Comparison of ENCODE assay signal across 8 cellular contexts in genomic region chr9:136728548-136729123, GRCh38. TPM values are rescaled to one million over a fixed set of nuclear protein-coding genes. Genes with fewer than 3 reads are reported as not detected.
DNase-seq lines count a peak whose midpoint lies in the region; ATAC-seq and TF ChIP-seq lines count a peak whose summit lies in the region.

No MANE protein-coding gene starts in this region.

- H3K9ac ChIP-seq in BLaER1 treated with 17β-estradiol and CSF1 and Interleukin-3, amounts not matched to agents 10 nM and 100 nM: peak overlapping the region; percentile 88 to 98 (median 95)

- H3K4me2 ChIP-seq in BLaER1 treated with 17β-estradiol and CSF1 and Interleukin-3, amounts not matched to agents 10 nM and 100 nM: peak overlapping the region; percentile 89 to 100 (median 98)

- H3K36me3 ChIP-seq in BLaER1 treated with 17β-estradiol and CSF1 and Interleukin-3, amounts not matched to agents 10 nM and 100 nM: peaks cover 29 to 48% (median 36%) of the 10 kb centered on the region in 11 experiments
- H3K36me3 ChIP-seq in right atrium auricular region: peaks cover 33% of the 10 kb centered on the region

- no peak overlapping the region for H3K27ac Mint-ChIP-seq in activated naive CD4-positive, alpha-beta T cell treated with anti-CD3 and anti-CD28 coated beads, Interleukin-2, amount 50 U/mL, for 72 hours

- H3K4me3 ChIP-seq in BLaER1 treated with 17β-estradiol and CSF1 and Interleukin-3, amounts not matched to agents 10 nM and 100 nM: peak overlapping the region; percentile 75 to 99 (median 95)
- H3K4me3 ChIP-seq in right atrium auricular region (peak overlapping the region; percentile 82 to 90), retinal pigment epithelial cell (ENCODE audit: low read length) (peak overlapping the region; percentile 59)

- DNase-seq in activated naive CD4-positive, alpha-beta T cell treated with anti-CD3 and anti-CD28 coated beads, Interleukin-2, amount 50 U/mL, for 72 hours (ENCODE audit: low spot score in 2 of 2): no peak
- DNase-seq in right atrium auricular region (ENCODE audit: low spot score): no peak
- DNase-seq in retinal pigment epithelial cell (ENCODE audit: low read depth): no peak
- no peak for DNase-seq in cortex of kidney (lab: John Stamatoyannopoulos, UW)
- no peak for DNase-seq in SKM-1 treated with dmso at 0.1 percent for 144 hours (lab: John Stamatoyannopoulos, UW; ENCODE audit: unreplicated experiment)

- no peaks in the 10 kb centered on the region for H3K9me3 Mint-ChIP-seq in activated naive CD4-positive, alpha-beta T cell treated with anti-CD3 and anti-CD28 coated beads, Interleukin-2, amount 50 U/mL, for 72 hours

- H3K36me3 Mint-ChIP-seq in activated naive CD4-positive, alpha-beta T cell treated with anti-CD3 and anti-CD28 coated beads, Interleukin-2, amount 50 U/mL, for 72 hours: peaks cover 32 to 35% of the 10 kb centered on the region in 2 donors

- TF ChIP-seq CTCF in right atrium auricular region (IDR thresholded peaks at IDR 0.05) (no peak), retinal pigment epithelial cell (conservative IDR thresholded peaks at IDR 0.05; ENCODE audit: low read depth, low read length) (no peak)

- no peaks in the 10 kb centered on the region for H3K27me3 ChIP-seq in BLaER1 treated with 17β-estradiol and CSF1 and Interleukin-3, amounts not matched to agents 10 nM and 100 nM
- no peaks in the 10 kb centered on the region for H3K27me3 ChIP-seq in right atrium auricular region

- H3K9me3 ChIP-seq in BLaER1 treated with 17β-estradiol and CSF1 and Interleukin-3, amounts not matched to agents 10 nM and 100 nM (replicated peaks in 1 of 11): no peaks in the 10 kb centered on the region
- no peaks in the 10 kb centered on the region for H3K9me3 ChIP-seq in right atrium auricular region

- H3K4me1 ChIP-seq in BLaER1 treated with 17β-estradiol and CSF1 and Interleukin-3, amounts not matched to agents 10 nM and 100 nM: peaks cover 53 to 76% (median 70%) of the 10 kb centered on the region in 10 experiments
- peaks cover 0 to 57% of the 10 kb centered on the region in 2 donors for H3K4me1 ChIP-seq in right atrium auricular region

- peak; percentile 26 for ATAC-seq in GM19324 (IDR thresholded peaks at IDR 0.05; ENCODE audit: low FRiP score, unreplicated experiment)
- peak; percentile 21 for ATAC-seq in HG03442 (IDR thresholded peaks at IDR 0.05; ENCODE audit: unreplicated experiment)
- ATAC-seq in activated naive CD4-positive, alpha-beta T cell treated with anti-CD3 and anti-CD28 coated beads, Interleukin-2, amount 50 U/mL, for 72 hours: peak; percentile 10 to 36

- peaks cover 42 to 75% (median 60%) of the 10 kb centered on the region in 11 experiments for H4K20me1 ChIP-seq in BLaER1 treated with 17β-estradiol and CSF1 and Interleukin-3, amounts not matched to agents 10 nM and 100 nM

- peak overlapping the region; percentile 43 to 98 (median 92); a peak in 21 of 22 replicates for H3K27ac ChIP-seq in BLaER1 treated with 17β-estradiol and CSF1 and Interleukin-3, amounts not matched to agents 10 nM and 100 nM
- peak overlapping the region; percentile 77 to 86 for H3K27ac ChIP-seq in right atrium auricular region

RNA-seq across cellular contexts. Expression of gene LCN10, which starts 14.1 kb away (rescaled TPM):
- 1 to 10 TPM in 1 of 2 donors, under 1 TPM in 1; 0.89 to 1.6 TPM for total RNA-seq in activated naive CD4-positive, alpha-beta T cell treated with anti-CD3 and anti-CD28 coated beads, Interleukin-2, amount 50 U/mL, for 72 hours
- total RNA-seq in right atrium auricular region: 1 to 10 TPM; 4.5 to 8.8 TPM

RNA-seq across cellular contexts. Expression of gene DIPK1B, which starts 16.3 kb away (rescaled TPM):
- total RNA-seq in activated naive CD4-positive, alpha-beta T cell treated with anti-CD3 and anti-CD28 coated beads, Interleukin-2, amount 50 U/mL, for 72 hours: under 1 TPM in 1 of 2 donors, not detected in 1; 0.37 TPM
- 10 to 100 TPM; 45.1 to 45.7 TPM for total RNA-seq in right atrium auricular region

RNA-seq across cellular contexts. Expression of gene LCN6, which starts 19.7 kb away (rescaled TPM):
- total RNA-seq in activated naive CD4-positive, alpha-beta T cell treated with anti-CD3 and anti-CD28 coated beads, Interleukin-2, amount 50 U/mL, for 72 hours: not detected
- 1 to 10 TPM; 6.4 to 9.3 TPM for total RNA-seq in right atrium auricular region

RNA-seq across cellular contexts. Expression of gene LCN8, which starts 29.4 kb away (rescaled TPM):
- not detected for total RNA-seq in activated naive CD4-positive, alpha-beta T cell treated with anti-CD3 and anti-CD28 coated beads, Interleukin-2, amount 50 U/mL, for 72 hours
- total RNA-seq in right atrium auricular region: not detected

RNA-seq across cellular contexts. Expression of gene LCN15, which starts 35.7 kb away (rescaled TPM):
- not detected for total RNA-seq in activated naive CD4-positive, alpha-beta T cell treated with anti-CD3 and anti-CD28 coated beads, Interleukin-2, amount 50 U/mL, for 72 hours
- 1 to 10 TPM in 1 of 2 donors, under 1 TPM in 1; 0.63 to 1.4 TPM for total RNA-seq in right atrium auricular region

Comparison
In these comparisons a context has a peak if more than half of its experiments do, and no peak if none do; other contexts are left out.
1. RNA of gene DIPK1B, which starts 16.3 kb away (total RNA-seq): 45.1 to 45.7 TPM in right atrium auricular region; 0.37 TPM in activated naive CD4-positive, alpha-beta T cell treated with anti-CD3 and anti-CD28 coated beads, Interleukin-2, amount 50 U/mL, for 72 hours; every median in the first group is over 10 times any median in the second.
2. RNA of gene LCN6, which starts 19.7 kb away (total RNA-seq): 6.4 to 9.3 TPM in right atrium auricular region; not detected in activated naive CD4-positive, alpha-beta T cell treated with anti-CD3 and anti-CD28 coated beads, Interleukin-2, amount 50 U/mL, for 72 hours; every median in the first group is over 4 times any median in the second.
3. Peak in every context shown above with its lines, with median percentiles within 50 percentile points of each other: H3K4me3 ChIP-seq and ATAC-seq.